In genomic region chr1:115670476-115671175, GRCh38 we compare ENCODE assay signal across 12 cellular contexts. TPM values are rescaled to one million over a fixed set of nuclear protein-coding genes. Genes with fewer than 3 reads are reported as not detected.
DNase-seq lines count a peak whose midpoint lies in the region; ATAC-seq and TF ChIP-seq lines count a peak whose summit lies in the region.
"Had no signal": no experiment of that assay in that cellular context is flagged by ENCODE, and none has a peak within 500 bp of the region (broad histone marks: within the 10 kb centered on the region; RNA-seq: fewer than 3 reads in every experiment).

No MANE protein-coding gene starts in this region.

- no peaks in the 10 kb centered on the region for H3K9me2 ChIP-seq in hepatocyte (replicated peaks; ENCODE audit: insufficient read depth)

- no peak overlapping the region for H4K91ac ChIP-seq in trophoblast cell (ENCODE audit: low read depth, low read length)

- H3K23ac ChIP-seq in trophoblast cell (ENCODE audit: low read length) = no peak overlapping the region

- H3K4me2 ChIP-seq in hepatocyte = peak overlapping the region; percentile 25
- no peak overlapping the region for H3K4me2 ChIP-seq in trophoblast cell (ENCODE audit: low read length)

- H3K4ac ChIP-seq in trophoblast cell (ENCODE audit: low read depth, low read length) = no peak overlapping the region

- H3K27ac ChIP-seq in hepatocyte (peak overlapping the region; percentile 91), trophoblast cell (ENCODE audit: low read depth, low read length) (no peak overlapping the region)
- H3K27ac ChIP-seq: right atrium auricular region had no signal

- no peak overlapping the region for H3K9ac ChIP-seq in trophoblast cell (ENCODE audit: low read length)

- no peak overlapping the region for H2BK120ac ChIP-seq in trophoblast cell (ENCODE audit: insufficient read depth, low read length, poor library complexity)

- H2BK12ac ChIP-seq in trophoblast cell (ENCODE audit: low read length) = no peak overlapping the region

- no peak overlapping the region for H2AK5ac ChIP-seq in trophoblast cell (ENCODE audit: low read length)

- H2BK5ac ChIP-seq in trophoblast cell (ENCODE audit: low read depth, low read length, poor library complexity) = no peak overlapping the region

- no peak overlapping the region for H4K8ac ChIP-seq in trophoblast cell (ENCODE audit: low read depth, low read length)

- H3K79me2 ChIP-seq in hepatocyte (peaks cover 7% of the 10 kb centered on the region), trophoblast cell (ENCODE audit: control insufficient read depth, insufficient read depth, low read length, poor library complexity) (peaks cover 2% of the 10 kb centered on the region)

- no peak overlapping the region for H4K12ac ChIP-seq in trophoblast cell (ENCODE audit: low read depth, low read length)

- H3K4me3 ChIP-seq in hepatocyte = no peak overlapping the region
- no peak overlapping the region for H3K4me3 ChIP-seq in trophoblast cell (ENCODE audit: low read depth, low read length)
- H3K4me3 ChIP-seq: right atrium auricular region had no signal

- H3K4me1 ChIP-seq in hepatocyte (ENCODE audit: insufficient read depth) = peaks cover 29% of the 10 kb centered on the region
- peaks cover 16 to 25% of the 10 kb centered on the region in 2 experiments for H3K4me1 ChIP-seq in trophoblast cell (ENCODE audit: control insufficient read depth in 1 of 2, insufficient read depth in 2 of 2, low read length in 2 of 2)

- DNase-seq in A172 (ENCODE audit: low spot score) (peak; percentile 66), NCI-H1105 (lab: John Stamatoyannopoulos, UW) (peak; percentile 87), RPMI7951 (ENCODE audit: low read depth) (peak; percentile 97), hepatocyte (ENCODE audit: low spot score) (no peak), activated T-cell treated with anti-CD3 and anti-CD28 coated beads for 4 hours (no peak), GM20000 (ENCODE audit: low spot score) (no peak), trophoblast cell (no peak)
- DNase-seq: activated T-cell treated with anti-CD3 and anti-CD28 coated beads, Interleukin-2, amount 50 U/mL, for 1 hour; NCI-H1048; T-helper 9 cell had no signal

- no peaks in the 10 kb centered on the region for H3K36me3 ChIP-seq in hepatocyte (replicated peaks; ENCODE audit: insufficient read depth, low read depth)
- peaks cover 4 to 14% of the 10 kb centered on the region in 2 experiments for H3K36me3 ChIP-seq in trophoblast cell (ENCODE audit: control insufficient read depth in 1 of 2, insufficient read depth in 2 of 2, low read length in 2 of 2)
- H3K36me3 ChIP-seq: right atrium auricular region had no signal

- no peaks in the 10 kb centered on the region for H3K27me3 ChIP-seq in hepatocyte
- H3K27me3 ChIP-seq in trophoblast cell (ENCODE audit: insufficient read depth, low read length) = no peaks in the 10 kb centered on the region
- H3K27me3 ChIP-seq: right atrium auricular region had no signal

- no peak for ATAC-seq in GM21737 (IDR thresholded peaks at IDR 0.05; ENCODE audit: unreplicated experiment)

- TF ChIP-seq CTCF in hepatocyte (IDR thresholded peaks at IDR 0.05; ENCODE audit: poor library complexity) (no peak), GM20000 (IDR thresholded peaks at IDR 0.05; ENCODE audit: extremely low read depth, missing control alignments) (no peak)

- H3K18ac ChIP-seq in trophoblast cell (ENCODE audit: low read length) = no peak overlapping the region

- H3K79me1 ChIP-seq in trophoblast cell (ENCODE audit: low read length) = peaks cover 9% of the 10 kb centered on the region

- H3K14ac ChIP-seq in trophoblast cell (ENCODE audit: low read length) = no peak overlapping the region

- H3K9me3 ChIP-seq in hepatocyte (ENCODE audit: low read depth) (no peaks in the 10 kb centered on the region), trophoblast cell (ENCODE audit: insufficient read depth, low read depth, low read length) (no peaks in the 10 kb centered on the region)

- H2AFZ ChIP-seq in hepatocyte (no peak overlapping the region), trophoblast cell (ENCODE audit: insufficient read depth, low read length, poor library complexity) (no peak overlapping the region)

- no peaks in the 10 kb centered on the region for H4K20me1 ChIP-seq in hepatocyte (ENCODE audit: insufficient read depth, poor library complexity, severe bottlenecking)

- 81% methylated on average over 14 of the region's 14 CpGs for WGBS in hepatocyte (ENCODE audit: low lambda C conversion rate, missing lambda C conversion rate)
- WGBS in trophoblast cell (ENCODE audit: extremely low coverage, insufficient coverage, insufficient read length) = no CpG with 5 or more reads among the region's 14 CpGs

RNA-seq across cellular contexts. Expression of gene VANGL1, which starts 28.9 kb away (rescaled TPM):
- 21.9 and 29.9 TPM in 2 replicates for total RNA-seq in A172 (2014; rRNA removed; shearing (Covaris generic))
- total RNA-seq in RPMI7951 (2014; rRNA removed; shearing (Covaris generic)) = 21.0 and 21.9 TPM in 2 replicates
- 10.6 and 12.1 TPM in 2 replicates for total RNA-seq in hepatocyte
- 9.3 and 11.6 TPM in 2 replicates for polyA plus RNA-seq in hepatocyte
- 14.8 and 15.3 TPM in 2 replicates for polyA plus RNA-seq in trophoblast cell (2013)

Comparison
In these comparisons a context has a peak if more than half of its experiments do, and no peak if none do; other contexts are left out.
1. DNase-seq: peak in A172 (single experiment), NCI-H1105 (single experiment) and RPMI7951 (single experiment); none in hepatocyte (single experiment), activated T-cell treated with anti-CD3 and anti-CD28 coated beads for 4 hours (single experiment), GM20000 (single experiment) and trophoblast cell (0 of 2).